In genomic region chr6:89433637-89434499, GRCh38 we compare ENCODE assay signal across 8 cellular contexts. TPM values are rescaled to one million over a fixed set of nuclear protein-coding genes. Genes with fewer than 3 reads are reported as not detected.
A peak's percentile ranks its signal among the peaks of the same experiment; 100 is the strongest.
DNase-seq lines count a peak whose midpoint lies in the region; ATAC-seq and TF ChIP-seq lines count a peak whose summit lies in the region.

No MANE protein-coding gene starts in this region.

- intact Hi-C loops in left cardiac atrium (cut with DNase I), result loop anchor here in 1 of 2 donors (5.0 kb wide), 1 partner anchor 173 kb away; no protein-coding TSS in a partner anchor
- intact Hi-C loops in psoas muscle (cut with DNase I), result loop anchor here (1.0 to 5.0 kb wide), 3 partner anchors 176 to 243 kb away; no protein-coding TSS in a partner anchor

- 11 to 21% (median 11%) methylated on average over 26 to 35 of the region's 35 CpGs for WGBS in psoas muscle, 3 donors

- H3K4me1 ChIP-seq in psoas muscle, result no peaks in the 10 kb centered on the region

- no peak overlapping the region for H3K27ac ChIP-seq in psoas muscle

- no peaks in the 10 kb centered on the region for H3K27me3 ChIP-seq in GM06990 (replicated peaks; ENCODE audit: control insufficient read depth, insufficient read depth, low read length)
- peaks cover 0 to 3% (median 0%) of the 10 kb centered on the region in 3 donors for H3K27me3 ChIP-seq in psoas muscle (ENCODE audit: insufficient read depth in 3 of 3, low read length in 2 of 3)

- H3K9me3 ChIP-seq in psoas muscle, result no peaks in the 10 kb centered on the region

- no peaks in the 10 kb centered on the region for H3K36me3 ChIP-seq in GM06990 (ENCODE audit: control insufficient read depth, insufficient read depth, low read length)
- H3K36me3 ChIP-seq in psoas muscle (ENCODE audit: insufficient read depth in 1 of 2, low read depth in 1 of 2), result no peaks in the 10 kb centered on the region

- TF ChIP-seq CTCF in GM06990 (IDR thresholded peaks at IDR 0.05; ENCODE audit: insufficient read depth, low read length, poor library complexity, severe bottlenecking) (no peak), psoas muscle (IDR thresholded peaks at IDR 0.05) (no peak)

- ATAC-seq in HG02610 (IDR thresholded peaks at IDR 0.05; ENCODE audit: unreplicated experiment) (peak; percentile 38), left cardiac atrium (peak; percentile 36 to 41), psoas muscle (peak; percentile 12 to 61 (median 26))

- H3K4me3 ChIP-seq in GM06990 (replicated peaks; ENCODE audit: low read depth, low read length), result peak overlapping the region; percentile 70
- H3K4me3 ChIP-seq in psoas muscle, result peak overlapping the region; percentile 88

- DNase-seq in GM06990 (ENCODE audit: extremely low read depth, insufficient read length), result peak; percentile 55
- DNase-seq in NCI-H748 treated with DMSO at 0.1 percent for 48 hours (lab: John Stamatoyannopoulos, UW), result peak; percentile 30
- peak; percentile 9 for DNase-seq in activated gamma-delta T cell treated with anti-CD3 and anti-CD28 coated beads, Interleukin-2, amount 50 U/mL, for 16 hours (ENCODE audit: low read depth)
- peak; percentile 37 for DNase-seq in left cardiac atrium
- peak; percentile 19 to 52 for DNase-seq in psoas muscle
- DNase-seq in amniotic stem cell (lab: John Stamatoyannopoulos, UW), result no peak
- DNase-seq in GM19238 (ENCODE audit: insufficient read length, low spot score), result no peak

RNA-seq across cellular contexts. Expression of gene ANKRD6, which starts 0.9 kb away (rescaled TPM):
- total RNA-seq in left cardiac atrium (10 to 100 TPM in 1 of 2 donors, 1 to 10 TPM in 1; 9.1 to 13.7 TPM), psoas muscle (1 to 10 TPM; 2.4 to 9.0 (median 4.6) TPM)
- 1 to 10 TPM; 1.2 to 2.3 (median 1.8) TPM for polyA plus RNA-seq in psoas muscle

RNA-seq across cellular contexts. Expression of gene RRAGD, which starts 21.8 kb away (rescaled TPM):
- 10 to 100 TPM; 89.5 to 99.6 TPM for total RNA-seq in left cardiac atrium
- total RNA-seq in psoas muscle, result 100 to 1,000 TPM; 105 to 148 (median 125) TPM
- 100 to 1,000 TPM in 1 of 3 donors, 10 to 100 TPM in 2; 34.8 to 163 (median 70.8) TPM for polyA plus RNA-seq in psoas muscle

Comparison
In these comparisons a context has a peak if more than half of its experiments do, and no peak if none do; other contexts are left out.
1. DNase-seq: peak in GM06990 (single experiment), NCI-H748 treated with DMSO at 0.1 percent for 48 hours (single experiment), activated gamma-delta T cell treated with anti-CD3 and anti-CD28 coated beads, Interleukin-2, amount 50 U/mL, for 16 hours (single experiment), left cardiac atrium (single experiment) and psoas muscle (2 of 2); none in amniotic stem cell (single experiment) and GM19238 (single experiment).
2. Peak in every context shown above with its lines, with median percentiles within 50 percentile points of each other: ATAC-seq.